ENCODE assay signal across 25 cellular contexts in genomic region chr20:23253524-23253923, GRCh38.
DNase-seq lines count a peak whose midpoint lies in the region; ATAC-seq, FAIRE-seq and TF ChIP-seq lines count a peak whose summit lies in the region.
"Had no signal": no experiment of that assay in that cellular context is flagged by ENCODE, and none has a peak within 500 bp of the region (broad histone marks: within the 10 kb centered on the region; RNA-seq: fewer than 3 reads in every experiment).

No MANE protein-coding gene starts in this region.

- no peaks in the 10 kb centered on the region for H3K79me2 ChIP-seq in HepG2 (ENCODE audit: insufficient read depth, low read length)

- no peaks in the 10 kb centered on the region for H4K20me1 ChIP-seq in HepG2 (ENCODE audit: insufficient read depth, low read length)
- H4K20me1 ChIP-seq: BLaER1 had no signal

- no peak overlapping the region for H3K9ac ChIP-seq in HepG2 (ENCODE audit: insufficient read depth, low read depth, low read length)
- H3K9ac ChIP-seq: BLaER1 had no signal

- no peak overlapping the region for H3K27ac ChIP-seq in HepG2 (ENCODE audit: extremely low read length, insufficient read depth, low read length)
- H3K27ac ChIP-seq in right lobe of liver = no peak overlapping the region
- H3K27ac ChIP-seq in vagina = no peak overlapping the region
- H3K27ac ChIP-seq: 22Rv1, BLaER1 had no signal

- BruUV-seq in HepG2 (replicated peaks; lab: Mats Ljungman, UMichigan) = no TSS peak

- no peak overlapping the region for H2AFZ ChIP-seq in HepG2 (ENCODE audit: low read length)

- CTCF ChIA-PET in HepG2 (lab: Yijun Ruan, JAX; ENCODE audit: low intra/inter-chr PET ratio, low total read pairs) = no interaction called here

- no peak for TF ChIP-seq RAD21 in HepG2 (CRISPR knock-in tag; IDR thresholded peaks at IDR 0.05)

- TF ChIP-seq CTCF in HepG2 (CRISPR knock-in tag; IDR thresholded peaks at IDR 0.05) = no peak
- TF ChIP-seq CTCF in right lobe of liver (IDR thresholded peaks at IDR 0.05) = no peak
- TF ChIP-seq CTCF in vagina (IDR thresholded peaks at IDR 0.05) = no peak

- H3K4me2 ChIP-seq in HepG2 (ENCODE audit: low read depth, low read length) = no peak overlapping the region
- H3K4me2 ChIP-seq: BLaER1 had no signal

- H3K36me3 ChIP-seq in HepG2 (replicated peaks in 1 of 2; ENCODE audit: control insufficient read depth in 1 of 2, insufficient read depth in 2 of 2, low read length in 2 of 2) = no peaks in the 10 kb centered on the region
- no peaks in the 10 kb centered on the region for H3K36me3 ChIP-seq in right lobe of liver
- H3K36me3 ChIP-seq in vagina = no peaks in the 10 kb centered on the region
- H3K36me3 ChIP-seq: BE2C, BLaER1 had no signal

- 36% methylated on average over 3 of the region's 3 CpGs for WGBS in HepG2 (ENCODE audit: low lambda C conversion rate)
- 68% methylated on average over 3 of the region's 3 CpGs for WGBS in right lobe of liver (ENCODE audit: insufficient coverage, low coverage, low lambda C conversion rate, missing lambda C conversion rate)

- no peaks in the 10 kb centered on the region for H3K4me1 ChIP-seq in HepG2 (ENCODE audit: insufficient read depth, low read length)
- no peaks in the 10 kb centered on the region for H3K4me1 ChIP-seq in right lobe of liver
- H3K4me1 ChIP-seq in vagina = peaks cover 10% of the 10 kb centered on the region
- H3K4me1 ChIP-seq: BE2C had no signal

- DNase-seq in HepG2 (ENCODE audit: low spot score) = no peak
- no peak for DNase-seq in right lobe of liver
- DNase-seq in ecto neural progenitor cell (ENCODE audit: low spot score) = peak; percentile 5
- peak; percentile 40 to 58 for DNase-seq in vagina (ENCODE audit: extremely low spot score in 2 of 2)
- DNase-seq in activated naive CD4-positive, alpha-beta T cell treated with Interleukin-2 at 50 U/mL for 16 hours = no peak
- DNase-seq: ACHN; BE2C; C1 segment of cervical spinal cord; CD4-positive, alpha-beta memory T cell; CD4-positive, CD25-positive, alpha-beta regulatory T cell; CD8-positive, alpha-beta memory T cell; COR-L47; DMS 273 treated with DMSO at 0.1 percent for 48 hours; DMS153; DMS53; DMS79; DND-41; EL; GDM1 had no signal

- TF ChIP-seq EP300 in HepG2 (IDR thresholded peaks at IDR 0.05; ENCODE audit: low read depth in 2 of 2, low read length in 2 of 2) (no peak), HepG2 (CRISPR knock-in tag; IDR thresholded peaks at IDR 0.05; ENCODE audit: borderline replicate concordance) (no peak)

- ATAC-seq in HepG2 (no peak), right lobe of liver (no peak), GM18498 (IDR thresholded peaks at IDR 0.05; ENCODE audit: unreplicated experiment) (no peak)
- ATAC-seq: GM12878 had no signal

- in situ Hi-C loops in HepG2 (cut with HindIII; ENCODE audit: extremely low pct_ligation_motif_present, low pct_unique_long_range_greater_than_20kb) = no loop called here

- H3K4me3 ChIP-seq in HepG2 (replicated peaks in 1 of 3; ENCODE audit: insufficient read depth in 1 of 3, low read depth in 2 of 3, low read length in 3 of 3) = no peak overlapping the region
- H3K4me3 ChIP-seq in right lobe of liver = no peak overlapping the region
- no peak overlapping the region for H3K4me3 ChIP-seq in vagina
- H3K4me3 ChIP-seq: BLaER1, GM12878 had no signal

- no peak for FAIRE-seq in HepG2 (lab: Jason Lieb, UNC)
- FAIRE-seq: GM12878, GM12892, GM19239 had no signal

- intact Hi-C loops in HepG2 (cut with micrococcal nuclease; ENCODE audit: unreplicated experiment) (no loop called here), right lobe of liver (cut with DNase I) (loop anchor here in 1 of 2 donors (10.0 kb wide), 1 partner anchor 61 kb away; no protein-coding TSS in a partner anchor), vagina (cut with DNase I) (no loop called here)

- H3K9me3 ChIP-seq in HepG2 (ENCODE audit: low read length) (no peaks in the 10 kb centered on the region), right lobe of liver (no peaks in the 10 kb centered on the region), vagina (no peaks in the 10 kb centered on the region)
- H3K9me3 ChIP-seq: BE2C, BLaER1 had no signal

- POLR2A ChIA-PET in HepG2 (lab: Yijun Ruan, JAX) = no interaction called here

- TF ChIP-seq POLR2A in HepG2 (IDR thresholded peaks at IDR 0.05; ENCODE audit: insufficient read depth in 1 of 2, low read depth in 2 of 2, low read length in 2 of 2) (no peak), right lobe of liver (IDR thresholded peaks at IDR 0.05) (no peak), vagina (IDR thresholded peaks at IDR 0.05) (no peak)

- peaks cover 3 to 5% of the 10 kb centered on the region in 2 experiments; a peak in 4 of 5 replicates for H3K27me3 ChIP-seq in HepG2 (ENCODE audit: control insufficient read depth in 1 of 2, insufficient read depth in 2 of 2, low read length in 2 of 2)
- no peaks in the 10 kb centered on the region for H3K27me3 ChIP-seq in right lobe of liver
- no peaks in the 10 kb centered on the region for H3K27me3 ChIP-seq in vagina
- H3K27me3 ChIP-seq: BE2C, BLaER1 had no signal

TF ChIP-seq in HepG2, 621 proteins besides CTCF, POLR2A, EP300 and RAD21:
- TF ChIP-seq ETS1 (CRISPR knock-in tag; IDR thresholded peaks at IDR 0.05) = no peak
- TF ChIP-seq RNF219 (CRISPR knock-in tag; IDR thresholded peaks at IDR 0.05) = no peak
- TF ChIP-seq SRSF9 (IDR thresholded peaks at IDR 0.05; ENCODE audit: borderline replicate concordance, insufficient read depth, low read depth, low read length, poor library complexity, severe bottlenecking) = no peak
- peak; percentile 61 for TF ChIP-seq CREB1 (IDR thresholded peaks at IDR 0.05)
- no peak for TF ChIP-seq CREB1 (CRISPR knock-in tag; IDR thresholded peaks at IDR 0.05)
- TF ChIP-seq ATF7 (IDR thresholded peaks at IDR 0.05) = peak; percentile 54
- TF ChIP-seq ATF7 (CRISPR knock-in tag; IDR thresholded peaks at IDR 0.05) = no peak
- no peak for TF ChIP-seq FOSL1 (CRISPR knock-in tag; IDR thresholded peaks at IDR 0.05; ENCODE audit: borderline replicate concordance)
- TF ChIP-seq ZNF547 (CRISPR knock-in tag; IDR thresholded peaks at IDR 0.05) = no peak
TF ChIP-seq in HepG2: peak in this region for 2.

Comparison
In these comparisons a context has a peak if more than half of its experiments do, and no peak if none do; other contexts are left out.
1. DNase-seq: peak in ecto neural progenitor cell (single experiment) and vagina (2 of 2); none in HepG2 (single experiment), right lobe of liver (0 of 3) and activated naive CD4-positive, alpha-beta T cell treated with Interleukin-2 at 50 U/mL for 16 hours (single experiment).